ENCODE assay signal across 8 cellular contexts in the genomic region with DNA sequence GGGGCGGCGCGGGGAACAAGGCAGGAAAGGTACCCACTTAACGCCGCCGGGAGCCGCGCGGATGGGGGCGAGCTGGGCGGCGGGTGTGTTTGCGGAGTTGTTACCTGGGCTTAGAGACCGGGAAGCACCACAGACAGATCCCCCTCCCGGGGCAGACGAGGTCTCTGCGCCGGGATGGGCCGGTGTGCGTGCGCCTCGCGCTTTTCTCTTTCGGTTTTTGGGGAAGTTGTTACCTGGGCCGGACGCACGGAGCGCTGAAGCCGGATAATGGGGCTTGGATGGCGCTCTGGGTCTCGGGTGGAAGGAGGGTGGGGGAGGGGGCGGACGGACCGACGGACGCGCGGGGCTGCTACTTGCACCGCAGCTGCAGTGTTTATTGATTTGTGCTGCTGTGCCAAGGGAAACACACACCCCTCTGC. TPM values are rescaled to one million over a fixed set of nuclear protein-coding genes. Genes with fewer than 3 reads are reported as not detected.
A peak's percentile ranks its signal among the peaks of the same experiment; 100 is the strongest.
DNase-seq lines count a peak whose midpoint lies in the region; ATAC-seq and TF ChIP-seq lines count a peak whose summit lies in the region.

No MANE protein-coding gene starts in this region.

- ATAC-seq in GM19397 (IDR thresholded peaks at IDR 0.05; ENCODE audit: unreplicated experiment) = peak; percentile 21
- peak; percentile 15 to 16 for ATAC-seq in stimulated activated naive B cell treated with anti-CD40 and anti-IgM and Interleukin-4, amounts not matched to agents 10 μg/mL and 1 μg/mL and 100 μg/mL, for 72 hours (replicated peaks)

- no peaks in the 10 kb centered on the region for H3K27me3 Mint-ChIP-seq in activated CD4-positive, alpha-beta memory T cell treated with anti-CD3 and anti-CD28 coated beads for 36 hours
- peaks cover 61% of the 10 kb centered on the region for H3K27me3 Mint-ChIP-seq in mesothelial cell of epicardium (ENCODE audit: low read depth)
- no peaks in the 10 kb centered on the region for H3K27me3 Mint-ChIP-seq in stimulated activated naive B cell treated with anti-CD40 and anti-IgM and Interleukin-4, amounts not matched to agents 10 μg/mL and 1 μg/mL and 100 μg/mL, for 72 hours

- peaks cover 36% of the 10 kb centered on the region for H3K4me1 Mint-ChIP-seq in activated CD4-positive, alpha-beta memory T cell treated with anti-CD3 and anti-CD28 coated beads for 36 hours (ENCODE audit: low read depth)
- peaks cover 21% of the 10 kb centered on the region for H3K4me1 Mint-ChIP-seq in mesothelial cell of epicardium
- H3K4me1 Mint-ChIP-seq in stimulated activated naive B cell treated with anti-CD40 and anti-IgM and Interleukin-4, amounts not matched to agents 10 μg/mL and 1 μg/mL and 100 μg/mL, for 72 hours = peaks cover 20 to 39% of the 10 kb centered on the region in 2 donors

- intact Hi-C loops in activated CD4-positive, alpha-beta memory T cell treated with anti-CD3 and anti-CD28 coated beads for 36 hours (cut with micrococcal nuclease) = loop anchor here (1.0 to 5.0 kb wide), 5 partner anchors 172 to 619 kb away; no protein-coding TSS in a partner anchor

- TF ChIP-seq CTCF in BJ (IDR thresholded peaks at IDR 0.05; ENCODE audit: insufficient read depth, low read depth, low read length) = no peak
- TF ChIP-seq CTCF in mesothelial cell of epicardium (IDR thresholded peaks at IDR 0.05; ENCODE audit: unreplicated experiment) = no peak

- H3K27me3 ChIP-seq in BJ (ENCODE audit: control insufficient read depth, insufficient read depth, low read length) = no peaks in the 10 kb centered on the region

- H3K36me3 Mint-ChIP-seq in activated CD4-positive, alpha-beta memory T cell treated with anti-CD3 and anti-CD28 coated beads for 36 hours = peaks cover 2% of the 10 kb centered on the region
- no peaks in the 10 kb centered on the region for H3K36me3 Mint-ChIP-seq in mesothelial cell of epicardium
- peaks cover 9 to 24% of the 10 kb centered on the region in 2 donors for H3K36me3 Mint-ChIP-seq in stimulated activated naive B cell treated with anti-CD40 and anti-IgM and Interleukin-4, amounts not matched to agents 10 μg/mL and 1 μg/mL and 100 μg/mL, for 72 hours

- CTCF ChIA-PET in BJ (lab: Yijun Ruan, JAX) = no interaction called here
- CTCF ChIA-PET in activated CD4-positive, alpha-beta memory T cell treated with anti-CD3 and anti-CD28 coated beads for 36 hours (lab: Charles Lee) = no interaction called here

- POLR2A ChIA-PET in BJ (lab: Charles Lee) = no interaction called here
- POLR2A ChIA-PET in activated CD4-positive, alpha-beta memory T cell treated with anti-CD3 and anti-CD28 coated beads for 36 hours (lab: Charles Lee) = interaction anchor here (3.0 kb wide), 1 partner anchor 288 kb away, joined by 17 read pairs; a partner anchor contains a TSS

- H3K9me3 Mint-ChIP-seq in activated CD4-positive, alpha-beta memory T cell treated with anti-CD3 and anti-CD28 coated beads for 36 hours = no peaks in the 10 kb centered on the region
- no peaks in the 10 kb centered on the region for H3K9me3 Mint-ChIP-seq in mesothelial cell of epicardium
- H3K9me3 Mint-ChIP-seq in stimulated activated naive B cell treated with anti-CD40 and anti-IgM and Interleukin-4, amounts not matched to agents 10 μg/mL and 1 μg/mL and 100 μg/mL, for 72 hours = no peaks in the 10 kb centered on the region

- peak overlapping the region; percentile 86 for H3K4me3 Mint-ChIP-seq in activated CD4-positive, alpha-beta memory T cell treated with anti-CD3 and anti-CD28 coated beads for 36 hours
- H3K4me3 Mint-ChIP-seq in mesothelial cell of epicardium = peak overlapping the region; percentile 79
- H3K4me3 Mint-ChIP-seq in stimulated activated naive B cell treated with anti-CD40 and anti-IgM and Interleukin-4, amounts not matched to agents 10 μg/mL and 1 μg/mL and 100 μg/mL, for 72 hours = peak overlapping the region; percentile 92 to 95

- H3K27ac Mint-ChIP-seq in activated CD4-positive, alpha-beta memory T cell treated with anti-CD3 and anti-CD28 coated beads for 36 hours = peak overlapping the region; percentile 94
- peak overlapping the region; percentile 79 for H3K27ac Mint-ChIP-seq in mesothelial cell of epicardium
- H3K27ac Mint-ChIP-seq in stimulated activated naive B cell treated with anti-CD40 and anti-IgM and Interleukin-4, amounts not matched to agents 10 μg/mL and 1 μg/mL and 100 μg/mL, for 72 hours = peak overlapping the region; percentile 92

- peak overlapping the region; percentile 82 for H3K4me3 ChIP-seq in BJ (ENCODE audit: low read depth, low read length)

- DNase-seq in BJ (ENCODE audit: low read depth) = no peak
- peak; percentile 44 for DNase-seq in HuH-7.5 (ENCODE audit: low spot score)
- DNase-seq in activated CD4-positive, alpha-beta memory T cell treated with anti-CD3 and anti-CD28 coated beads for 36 hours = peak; percentile 74
- peak; percentile 25 for DNase-seq in effector CD4-positive, alpha-beta T cell
- DNase-seq in mesothelial cell of epicardium (ENCODE audit: low spot score in 2 of 2, unreplicated experiment in 2 of 2) = peak in 1 of 2 experiments; percentile 47
- peak; percentile 50 for DNase-seq in stimulated activated naive B cell treated with anti-CD40 and anti-IgM and Interleukin-4, amounts not matched to agents 10 μg/mL and 1 μg/mL and 100 μg/mL, for 72 hours
- no peak for DNase-seq in middle frontal gyrus (ENCODE audit: extremely low spot score, low spot score)

- H3K36me3 ChIP-seq in BJ (ENCODE audit: control insufficient read depth, insufficient read depth, low read length) = no peaks in the 10 kb centered on the region

RNA-seq across cellular contexts. Expression of a gene that starts 1.2 kb away (rescaled TPM):
- 22.3 and 37.8 TPM in 2 replicates for polyA plus RNA-seq in BJ (2011; rRNA removed)
- 41.5 and 46.7 TPM in 2 replicates for polyA minus RNA-seq in BJ (2011; rRNA and poly(A)+ RNA removed)
- 10 to 100 TPM; 33.9 to 37.8 TPM for total RNA-seq in activated CD4-positive, alpha-beta memory T cell treated with anti-CD3 and anti-CD28 coated beads for 36 hours
- 20.0 to 24.9 TPM (median 24.7 TPM) in 3 replicates for total RNA-seq in mesothelial cell of epicardium

Comparison
In these comparisons a context has a peak if more than half of its experiments do, and no peak if none do; other contexts are left out.
1. DNase-seq: peak in HuH-7.5 (single experiment), activated CD4-positive, alpha-beta memory T cell treated with anti-CD3 and anti-CD28 coated beads for 36 hours (single experiment), effector CD4-positive, alpha-beta T cell (single experiment) and stimulated activated naive B cell treated with anti-CD40 and anti-IgM and Interleukin-4, amounts not matched to agents 10 μg/mL and 1 μg/mL and 100 μg/mL, for 72 hours (single experiment); none in BJ (single experiment) and middle frontal gyrus (single experiment).
2. Peak in every context shown above with its lines, with median percentiles within 50 percentile points of each other: H3K27ac Mint-ChIP-seq and H3K4me3 Mint-ChIP-seq.